Comparison of ENCODE assay signal across 8 cellular contexts in the genomic region with DNA sequence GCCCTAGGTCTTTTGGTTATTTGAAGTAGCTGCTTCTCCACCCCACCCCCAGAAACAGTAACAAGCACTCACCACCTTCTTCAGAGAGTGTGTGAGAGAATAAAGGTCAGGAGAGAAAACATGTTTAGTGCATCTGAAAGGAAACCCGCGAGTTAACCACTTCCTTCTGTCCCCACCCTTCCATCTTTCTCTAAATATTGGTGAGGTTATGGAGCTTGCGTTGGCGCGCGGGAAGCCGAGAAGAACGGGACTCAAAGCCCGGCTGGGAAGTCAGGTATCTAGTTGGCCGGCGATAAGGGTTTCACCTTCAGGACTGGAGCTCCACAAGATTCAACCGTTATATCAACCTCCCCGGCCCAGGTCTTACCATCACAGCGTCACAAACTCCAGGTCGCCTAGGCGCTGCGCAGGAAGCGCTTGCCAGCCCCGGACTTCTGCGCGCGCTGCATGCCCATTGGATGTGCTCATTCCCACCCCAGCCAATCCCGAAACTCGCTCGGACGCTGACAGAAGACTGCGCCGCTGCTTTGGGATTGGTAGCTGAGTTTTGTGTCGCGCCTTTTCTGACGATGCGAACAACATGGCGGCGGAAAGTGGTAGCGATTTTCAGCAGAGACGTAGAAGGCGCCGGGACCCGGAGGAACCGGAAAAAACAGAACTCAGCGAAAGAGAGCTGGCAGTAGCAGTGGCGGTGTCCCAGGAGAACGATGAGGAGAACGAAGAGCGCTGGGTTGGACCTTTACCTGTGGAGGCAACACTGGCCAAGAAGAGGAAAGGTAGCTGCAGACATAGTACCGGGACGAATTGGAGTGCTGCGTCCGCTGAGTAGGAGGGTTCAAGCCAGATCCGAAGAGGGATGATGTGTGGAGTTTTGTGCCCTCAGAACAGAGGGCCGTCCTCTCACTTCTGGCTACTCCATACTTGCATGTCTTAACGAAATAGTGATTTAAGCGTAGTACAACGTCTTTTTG. TPM values are rescaled to one million over a fixed set of nuclear protein-coding genes. Genes with fewer than 3 reads are reported as not detected.
DNase-seq lines count a peak whose midpoint lies in the region; ATAC-seq and TF ChIP-seq lines count a peak whose summit lies in the region.

A gene with protein sequence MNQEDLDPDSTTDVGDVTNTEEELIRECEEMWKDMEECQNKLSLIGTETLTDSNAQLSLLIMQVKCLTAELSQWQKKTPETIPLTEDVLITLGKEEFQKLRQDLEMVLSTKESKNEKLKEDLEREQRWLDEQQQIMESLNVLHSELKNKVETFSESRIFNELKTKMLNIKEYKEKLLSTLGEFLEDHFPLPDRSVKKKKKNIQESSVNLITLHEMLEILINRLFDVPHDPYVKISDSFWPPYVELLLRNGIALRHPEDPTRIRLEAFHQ (minus strand): TSS at position 438 of the 971 bp plus-strand sequence. CDS start 8,261 bp downstream, outside the sequence.
Gene PPWD1, plus strand, starts transcription at position 566 of the 971 bp plus-strand sequence. Its CDS starts 15 bp downstream, at position 581.

- peaks cover 23% of the 10 kb centered on the region for H3K36me3 Mint-ChIP-seq in activated T-helper 1 cell treated with anti-CD3 and anti-CD28 coated beads, Interleukin-12 subunit alpha, Interleukin-12 subunit beta, Interleukin-2, Interleukin-4 antibody, amounts not matched to agents 30 ng/mL and 10 ng/mL and 1 ng/mL, durations not matched to agents 14 hours and 24 hours and 36 hours (ENCODE audit: low read depth)
- peaks cover 0 to 13% of the 10 kb centered on the region in 2 donors for H3K36me3 Mint-ChIP-seq in naive B cell
- H3K36me3 Mint-ChIP-seq in stimulated activated memory B cell treated with anti-CD40 and anti-IgM and Interleukin-4, amounts not matched to agents 10 μg/mL and 1 μg/mL and 100 μg/mL, for 72 hours, result peaks cover 19% of the 10 kb centered on the region

- no peaks in the 10 kb centered on the region for H3K27me3 ChIP-seq in DND-41 (ENCODE audit: insufficient read depth, low read length, poor library complexity)
- no peaks in the 10 kb centered on the region for H3K27me3 ChIP-seq in GM23248 (replicated peaks; ENCODE audit: insufficient read depth)

- H3K9me2 ChIP-seq in GM23248 (ENCODE audit: insufficient read depth), result no peaks in the 10 kb centered on the region

- peak within 1 kb of the TSS; percentile 95 for H3K4me3 Mint-ChIP-seq in activated T-helper 1 cell treated with anti-CD3 and anti-CD28 coated beads, Interleukin-12 subunit alpha, Interleukin-12 subunit beta, Interleukin-2, Interleukin-4 antibody, amounts not matched to agents 30 ng/mL and 10 ng/mL and 1 ng/mL, durations not matched to agents 14 hours and 24 hours and 36 hours
- peak within 1 kb of the TSS; percentile 91 to 100 (median 97) for H3K4me3 Mint-ChIP-seq in naive B cell
- H3K4me3 Mint-ChIP-seq in stimulated activated memory B cell treated with anti-CD40 and anti-IgM and Interleukin-4, amounts not matched to agents 10 μg/mL and 1 μg/mL and 100 μg/mL, for 72 hours, result peak within 1 kb of the TSS; percentile 98

- H4K20me1 ChIP-seq in DND-41 (ENCODE audit: insufficient read depth, low read length) (no peaks in the 10 kb centered on the region; the same call in 1 of the 2 replicates), GM23248 (ENCODE audit: insufficient read depth) (no peaks in the 10 kb centered on the region)

- no peaks in the 10 kb centered on the region for H3K27me3 Mint-ChIP-seq in activated T-helper 1 cell treated with anti-CD3 and anti-CD28 coated beads, Interleukin-12 subunit alpha, Interleukin-12 subunit beta, Interleukin-2, Interleukin-4 antibody, amounts not matched to agents 30 ng/mL and 10 ng/mL and 1 ng/mL, durations not matched to agents 14 hours and 24 hours and 36 hours (ENCODE audit: insufficient read depth)
- H3K27me3 Mint-ChIP-seq in naive B cell, result no peaks in the 10 kb centered on the region
- no peaks in the 10 kb centered on the region for H3K27me3 Mint-ChIP-seq in stimulated activated memory B cell treated with anti-CD40 and anti-IgM and Interleukin-4, amounts not matched to agents 10 μg/mL and 1 μg/mL and 100 μg/mL, for 72 hours

- whole genome bisulfite sequencing in GM23248 (ENCODE audit: low coverage in 1 of 2, low lambda C conversion rate in 2 of 2, missing lambda C conversion rate in 2 of 2), 2 experiments, result 1% methylated on average over 54 of the region's 54 CpGs

- no peaks in the 10 kb centered on the region for H3K9me3 ChIP-seq in DND-41 (ENCODE audit: insufficient read depth, low read length, severe bottlenecking)
- no peaks in the 10 kb centered on the region for H3K9me3 ChIP-seq in GM23248 (ENCODE audit: low read depth)

- ATAC-seq in DND-41 (ENCODE audit: insufficient read depth, low read depth), result peak; percentile 99
- ATAC-seq in naive B cell (ENCODE audit: low read depth in 2 of 2), result peak; percentile 97
- ATAC-seq in stimulated activated memory B cell treated with anti-CD40 and anti-IgM and Interleukin-4, amounts not matched to agents 10 μg/mL and 1 μg/mL and 100 μg/mL, for 72 hours, result peak; percentile 100

- intact Hi-C loops in activated T-helper 1 cell treated with anti-CD3 and anti-CD28 coated beads, Interleukin-12 subunit alpha, Interleukin-12 subunit beta, Interleukin-2, Interleukin-4 antibody, amounts not matched to agents 30 ng/mL and 10 ng/mL and 1 ng/mL, durations not matched to agents 14 hours and 24 hours and 36 hours (cut with micrococcal nuclease), result loop anchor here (1.0 to 5.0 kb wide), 9 partner anchors 61 to 795 kb away; partner anchors contain the start of genes CWC27, NLN, SGTB and SREK1

- in situ Hi-C loops in GM23248 (cut with MboI), result no loop called here

- peak within 1 kb of the TSS; percentile 99 for H3K27ac Mint-ChIP-seq in activated T-helper 1 cell treated with anti-CD3 and anti-CD28 coated beads, Interleukin-12 subunit alpha, Interleukin-12 subunit beta, Interleukin-2, Interleukin-4 antibody, amounts not matched to agents 30 ng/mL and 10 ng/mL and 1 ng/mL, durations not matched to agents 14 hours and 24 hours and 36 hours
- H3K27ac Mint-ChIP-seq in naive B cell, result peak within 1 kb of the TSS; percentile 91 to 99 (median 97)
- H3K27ac Mint-ChIP-seq in stimulated activated memory B cell treated with anti-CD40 and anti-IgM and Interleukin-4, amounts not matched to agents 10 μg/mL and 1 μg/mL and 100 μg/mL, for 72 hours, result peak within 1 kb of the TSS; percentile 98

- H3K4me2 ChIP-seq in DND-41 (ENCODE audit: insufficient read depth, low read length) (peak within 1 kb of the TSS; percentile 89), GM23248 (ENCODE audit: unreplicated experiment) (peak within 1 kb of the TSS; percentile 85)

- H3K27ac ChIP-seq in DND-41 (ENCODE audit: low read length), result peak within 1 kb of the TSS; percentile 94
- H3K27ac ChIP-seq in GM23248, result peak within 1 kb of the TSS; percentile 93

- peaks cover 53% of the 10 kb centered on the region for H3K4me1 Mint-ChIP-seq in activated T-helper 1 cell treated with anti-CD3 and anti-CD28 coated beads, Interleukin-12 subunit alpha, Interleukin-12 subunit beta, Interleukin-2, Interleukin-4 antibody, amounts not matched to agents 30 ng/mL and 10 ng/mL and 1 ng/mL, durations not matched to agents 14 hours and 24 hours and 36 hours (ENCODE audit: low read depth)
- H3K4me1 Mint-ChIP-seq in naive B cell, result peaks cover 29 to 44% (median 37%) of the 10 kb centered on the region in 3 donors
- peaks cover 42% of the 10 kb centered on the region for H3K4me1 Mint-ChIP-seq in stimulated activated memory B cell treated with anti-CD40 and anti-IgM and Interleukin-4, amounts not matched to agents 10 μg/mL and 1 μg/mL and 100 μg/mL, for 72 hours

- H3K79me2 ChIP-seq in DND-41 (ENCODE audit: insufficient read depth, low read length), result peaks cover 86% of the 10 kb centered on the region
- peaks cover 78% of the 10 kb centered on the region for H3K79me2 ChIP-seq in GM23248 (ENCODE audit: insufficient read depth)

- H3K9me3 Mint-ChIP-seq in activated T-helper 1 cell treated with anti-CD3 and anti-CD28 coated beads, Interleukin-12 subunit alpha, Interleukin-12 subunit beta, Interleukin-2, Interleukin-4 antibody, amounts not matched to agents 30 ng/mL and 10 ng/mL and 1 ng/mL, durations not matched to agents 14 hours and 24 hours and 36 hours, result no peaks in the 10 kb centered on the region
- H3K9me3 Mint-ChIP-seq in naive B cell, result no peaks in the 10 kb centered on the region
- H3K9me3 Mint-ChIP-seq in stimulated activated memory B cell treated with anti-CD40 and anti-IgM and Interleukin-4, amounts not matched to agents 10 μg/mL and 1 μg/mL and 100 μg/mL, for 72 hours, result no peaks in the 10 kb centered on the region

- H3K4me3 ChIP-seq in DND-41 (ENCODE audit: low read depth in 1 of 2, low read length in 2 of 2) (peak within 1 kb of the TSS; percentile 44 to 61), GM23248 (peak within 1 kb of the TSS; percentile 99)

- H2AFZ ChIP-seq in DND-41 (ENCODE audit: low read depth, low read length) (peak within 1 kb of the TSS; percentile 96), GM23248 (peak within 1 kb of the TSS; percentile 98)

- H3K36me3 ChIP-seq in DND-41 (ENCODE audit: insufficient read depth, low read length), result peaks cover 37% of the 10 kb centered on the region
- H3K36me3 ChIP-seq in GM23248 (ENCODE audit: low read depth), result 0 out of 2 replicates have a peak, but pooled peaks cover 4% of the 10 kb centered on the region

- peak; percentile 96 for DNase-seq in DND-41
- peak; percentile 99 for DNase-seq in GM23248
- peak; percentile 97 for DNase-seq in Kasumi-1 (lab: John Stamatoyannopoulos, UW)
- DNase-seq in RPMI7951 (ENCODE audit: low read depth), result peak; percentile 92
- peak; percentile 94 for DNase-seq in activated T-helper 1 cell treated with anti-CD3 and anti-CD28 coated beads, Interleukin-12 subunit alpha, Interleukin-12 subunit beta, Interleukin-2, Interleukin-4 antibody, amounts not matched to agents 30 ng/mL and 10 ng/mL and 1 ng/mL, durations not matched to agents 14 hours and 24 hours and 36 hours (ENCODE audit: low spot score)
- DNase-seq in fibroblast of gingiva (ENCODE audit: low read depth), result peak; percentile 90
- DNase-seq in naive B cell, result peak; percentile 92

- peaks cover 5% of the 10 kb centered on the region for H3F3A ChIP-seq in GM23248 (ENCODE audit: insufficient read depth)

- H3K4me1 ChIP-seq in DND-41 (ENCODE audit: insufficient read depth, low read length) (peaks cover 54% of the 10 kb centered on the region), GM23248 (ENCODE audit: insufficient read depth) (peaks cover 11% of the 10 kb centered on the region)

- TF ChIP-seq CTCF in DND-41 (IDR thresholded peaks at IDR 0.05; ENCODE audit: borderline replicate concordance, extremely low read depth, low read length, poor library complexity, severe bottlenecking), result no peak

- peak within 1 kb of the TSS; percentile 64 for H3K9ac ChIP-seq in DND-41 (ENCODE audit: low read depth, low read length)
- peak within 1 kb of the TSS; percentile 94 for H3K9ac ChIP-seq in GM23248

RNA-seq across cellular contexts. Expression of the first gene that starts in this region (rescaled TPM):
- 17.2 and 22.4 TPM in 2 replicates for total RNA-seq in GM23248 (2014; rRNA removed; shearing (Covaris generic))
- polyA plus RNA-seq in GM23248 (2016; fragmentation: Nextera tagmentation; extraction: Ambion mirVana) (22.1 and 23.9 TPM in 2 replicates), naive B cell (ENCODE audit: low read depth in 6 of 6) (10 to 100 TPM in 3 of 6 donors, 1 to 10 TPM in 3; 5.7 to 13.3 (median 10.8) TPM)
- total RNA-seq in RPMI7951 (2014; rRNA removed; shearing (Covaris generic)), result 51.2 and 65.5 TPM in 2 replicates
- 81.0 and 85.1 TPM in 2 replicates for total RNA-seq in activated T-helper 1 cell treated with anti-CD3 and anti-CD28 coated beads, Interleukin-12 subunit alpha, Interleukin-12 subunit beta, Interleukin-2, Interleukin-4 antibody, amounts not matched to agents 30 ng/mL and 10 ng/mL and 1 ng/mL, durations not matched to agents 14 hours and 24 hours and 36 hours

RNA-seq across cellular contexts. Expression of gene PPWD1, which starts in this region (rescaled TPM):
- 24.7 and 56.8 TPM in 2 replicates for total RNA-seq in GM23248 (2014; rRNA removed; shearing (Covaris generic))
- 22.5 and 23.9 TPM in 2 replicates for polyA plus RNA-seq in GM23248 (2016; fragmentation: Nextera tagmentation; extraction: Ambion mirVana)
- total RNA-seq in RPMI7951 (2014; rRNA removed; shearing (Covaris generic)), result 26.7 and 27.5 TPM in 2 replicates
- total RNA-seq in activated T-helper 1 cell treated with anti-CD3 and anti-CD28 coated beads, Interleukin-12 subunit alpha, Interleukin-12 subunit beta, Interleukin-2, Interleukin-4 antibody, amounts not matched to agents 30 ng/mL and 10 ng/mL and 1 ng/mL, durations not matched to agents 14 hours and 24 hours and 36 hours, result 63.6 and 65.4 TPM in 2 replicates
- 10 to 100 TPM; 18.2 to 32.7 (median 25.9) TPM for polyA plus RNA-seq in naive B cell (ENCODE audit: low read depth in 6 of 6)

Comparison
In these comparisons a context has a peak if more than half of its experiments do, and no peak if none do; other contexts are left out.
1. Peak in every context shown above with its lines: DNase-seq, ATAC-seq, H3K4me3 ChIP-seq and H3K27ac ChIP-seq.